ENCODE assay signal across 17 cellular contexts in genomic region chr4:22787753-22788389, GRCh38.
A peak's percentile ranks its signal among the peaks of the same experiment; 100 is the strongest.
DNase-seq lines count a peak whose midpoint lies in the region; ATAC-seq and TF ChIP-seq lines count a peak whose summit lies in the region.
"Had no signal": no experiment of that assay in that cellular context is flagged by ENCODE, and none has a peak within 500 bp of the region (broad histone marks: within the 10 kb centered on the region; RNA-seq: fewer than 3 reads in every experiment).

No MANE protein-coding gene starts in this region.

- no peaks in the 10 kb centered on the region for H3K36me3 Mint-ChIP-seq in neural crest cell (ENCODE audit: low read depth)

- TF ChIP-seq POLR2A in NB4 (IDR thresholded peaks at IDR 0.05; ENCODE audit: extremely low read depth, insufficient read length) = no peak

- no peaks in the 10 kb centered on the region for H3K4me1 Mint-ChIP-seq in neural crest cell

- peak overlapping the region; percentile 36 for H3K27ac Mint-ChIP-seq in neural crest cell (ENCODE audit: unreplicated experiment)

- no peak for ATAC-seq in GM21576 (IDR thresholded peaks at IDR 0.05; ENCODE audit: unreplicated experiment)
- ATAC-seq: PC-3 had no signal

- peak; percentile 8 for DNase-seq in GF-D8 (lab: John Stamatoyannopoulos, UW)
- peak; percentile 13 for DNase-seq in NB4 (ENCODE audit: low read depth)
- peak; percentile 81 for DNase-seq in astrocyte of the hippocampus (ENCODE audit: low read depth, low spot score)
- no peak for DNase-seq in neural crest cell (ENCODE audit: low read depth, low spot score)
- no peak for DNase-seq in NCI-H146 (lab: John Stamatoyannopoulos, UW)
- no peak for DNase-seq in SIG-M5 treated with dmso at 0.1 percent for 504 hours (lab: John Stamatoyannopoulos, UW; ENCODE audit: unreplicated experiment)
- DNase-seq in DMS79 treated with DMSO at 0.1 percent for 48 hours (lab: John Stamatoyannopoulos, UW) = no peak
- DNase-seq: BE2C, DND-41, KG1, NCI-H1105, NCI-H1694 treated with DMSO at 0.1 percent for 48 hours, NCI-H226, NCI-H69, PC-3, SJCRH30 had no signal

- no peak overlapping the region for H3K4me3 ChIP-seq in NB4 (ENCODE audit: low read depth, low read length)
- H3K4me3 ChIP-seq: SJCRH30 had no signal

- H3K9me3 Mint-ChIP-seq in neural crest cell = no peaks in the 10 kb centered on the region

- TF ChIP-seq CTCF in NB4 (IDR thresholded peaks at IDR 0.05; ENCODE audit: low read depth, low read length) (no peak), neural crest cell (conservative IDR thresholded peaks at IDR 0.05) (no peak)

- H3K4me3 Mint-ChIP-seq in neural crest cell = no peak overlapping the region

- H3K27me3 Mint-ChIP-seq in neural crest cell (ENCODE audit: low read depth) = no peaks in the 10 kb centered on the region

Comparison
In these comparisons a context has a peak if more than half of its experiments do, and no peak if none do; other contexts are left out.
1. DNase-seq: peak in GF-D8 (single experiment), NB4 (single experiment) and astrocyte of the hippocampus (single experiment); none in neural crest cell (single experiment), NCI-H146 (single experiment), SIG-M5 treated with dmso at 0.1 percent for 504 hours (single experiment) and DMS79 treated with DMSO at 0.1 percent for 48 hours (single experiment).